ENCODE assay signal across 23 cellular contexts in the genomic region with DNA sequence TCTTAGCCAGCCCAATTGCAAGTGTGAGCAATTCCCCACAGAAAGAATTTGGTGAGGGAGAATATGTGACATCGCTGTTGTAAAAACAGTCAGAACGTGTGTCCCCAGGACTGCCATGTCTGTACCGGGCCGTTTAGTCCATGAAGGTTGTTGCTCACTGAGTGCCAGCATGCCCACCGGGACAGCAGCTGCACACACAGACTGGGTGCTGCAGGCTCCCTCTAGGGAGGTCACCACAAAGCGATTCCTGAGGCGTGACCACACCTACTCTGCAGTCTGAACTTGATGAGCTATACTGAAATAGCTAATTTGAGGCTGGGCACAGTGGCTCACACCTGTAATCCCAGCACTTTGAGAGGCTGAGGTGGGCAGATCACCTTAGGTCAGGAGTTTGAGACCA. TPM values are rescaled to one million over a fixed set of nuclear protein-coding genes. Genes with fewer than 3 reads are reported as not detected.
A peak's percentile ranks its signal among the peaks of the same experiment; 100 is the strongest.
DNase-seq lines count a peak whose midpoint lies in the region; ATAC-seq and TF ChIP-seq lines count a peak whose summit lies in the region.
"Had no signal": no experiment of that assay in that cellular context is flagged by ENCODE, and none has a peak within 500 bp of the region (broad histone marks: within the 10 kb centered on the region; RNA-seq: fewer than 3 reads in every experiment).

No MANE protein-coding gene starts in this region.

- peaks cover 10% of the 10 kb centered on the region for H3K4me1 Mint-ChIP-seq in stimulated activated memory B cell treated with anti-CD40 and anti-IgM and Interleukin-4, amounts not matched to agents 10 μg/mL and 1 μg/mL and 100 μg/mL, for 72 hours

- H3K27me3 Mint-ChIP-seq in stimulated activated memory B cell treated with anti-CD40 and anti-IgM and Interleukin-4, amounts not matched to agents 10 μg/mL and 1 μg/mL and 100 μg/mL, for 72 hours, result no peaks in the 10 kb centered on the region
- H3K27me3 Mint-ChIP-seq: activated CD4-positive, alpha-beta memory T cell treated with anti-CD3 and anti-CD28 coated beads for 36 hours; naive thymus-derived CD8-positive, alpha-beta T cell; T-helper 17 cell had no signal

- H3K27ac Mint-ChIP-seq in stimulated activated memory B cell treated with anti-CD40 and anti-IgM and Interleukin-4, amounts not matched to agents 10 μg/mL and 1 μg/mL and 100 μg/mL, for 72 hours, result no peak overlapping the region
- H3K27ac Mint-ChIP-seq: activated CD4-positive, alpha-beta memory T cell treated with anti-CD3 and anti-CD28 coated beads for 36 hours; naive thymus-derived CD8-positive, alpha-beta T cell; T-helper 17 cell had no signal

- H3K27me3 ChIP-seq in SJCRH30 (0 out of 2 replicates have a peak, but pooled peaks cover 4% of the 10 kb centered on the region), WERI-Rb-1 (ENCODE audit: insufficient read depth, low read depth, severe bottlenecking) (no peaks in the 10 kb centered on the region)
- H3K27me3 ChIP-seq: dorsolateral prefrontal cortex, foreskin keratinocyte had no signal

- H3K9me3 Mint-ChIP-seq in stimulated activated memory B cell treated with anti-CD40 and anti-IgM and Interleukin-4, amounts not matched to agents 10 μg/mL and 1 μg/mL and 100 μg/mL, for 72 hours, result no peaks in the 10 kb centered on the region

- no peaks in the 10 kb centered on the region for H3K36me3 Mint-ChIP-seq in stimulated activated memory B cell treated with anti-CD40 and anti-IgM and Interleukin-4, amounts not matched to agents 10 μg/mL and 1 μg/mL and 100 μg/mL, for 72 hours
- H3K36me3 Mint-ChIP-seq: naive thymus-derived CD8-positive, alpha-beta T cell had no signal

- H3K36me3 ChIP-seq in SJCRH30 (0 out of 2 replicates have a peak, but pooled peaks cover 1% of the 10 kb centered on the region), WERI-Rb-1 (no peaks in the 10 kb centered on the region)

- no peak overlapping the region for H3K4me3 Mint-ChIP-seq in stimulated activated memory B cell treated with anti-CD40 and anti-IgM and Interleukin-4, amounts not matched to agents 10 μg/mL and 1 μg/mL and 100 μg/mL, for 72 hours
- H3K4me3 Mint-ChIP-seq: activated CD4-positive, alpha-beta memory T cell treated with anti-CD3 and anti-CD28 coated beads for 36 hours; naive thymus-derived CD8-positive, alpha-beta T cell; T-helper 17 cell had no signal

- peaks cover 2% of the 10 kb centered on the region; the same call in 1 of the 2 replicates for H3K4me1 ChIP-seq in SJCRH30
- H3K4me1 ChIP-seq: foreskin keratinocyte, parathyroid adenoma had no signal

- no peak for TF ChIP-seq CTCF in WERI-Rb-1 (IDR thresholded peaks at IDR 0.05; ENCODE audit: low read depth, low read length)

- H3K27ac ChIP-seq in SJCRH30 (no peak overlapping the region), WERI-Rb-1 (no peak overlapping the region)
- H3K27ac ChIP-seq: C4-2B, dorsolateral prefrontal cortex, epithelial cell of prostate, foreskin keratinocyte, HL-60, parathyroid adenoma had no signal

- H3K9me3 ChIP-seq in SJCRH30 (replicated peaks) (peaks cover 3% of the 10 kb centered on the region; the same call in 1 of the 2 replicates), WERI-Rb-1 (ENCODE audit: severe bottlenecking) (no peaks in the 10 kb centered on the region)

- DNase-seq in NCI-H146 (lab: John Stamatoyannopoulos, UW) (peak; percentile 9), NCI-H146 treated with DMSO at 0.1 percent for 48 hours (lab: John Stamatoyannopoulos, UW; ENCODE audit: unreplicated experiment) (no peak), SJCRH30 (peak; percentile 43 to 45), NCI-H1048 (lab: John Stamatoyannopoulos, UW) (no peak), WERI-Rb-1 (no peak)
- no peak for DNase-seq in NK-92 treated with Interleukin-12 subunit alpha and Interleukin-12 subunit beta, amount 100 ng/mL, for 24 hours (lab: John Stamatoyannopoulos, UW)
- DNase-seq: activated CD4-positive, alpha-beta memory T cell treated with anti-CD3 and anti-CD28 coated beads for 36 hours; dorsolateral prefrontal cortex; foreskin keratinocyte; hypothalamus; kidney; naive thymus-derived CD8-positive, alpha-beta T cell; NCI-H187 treated with DMSO at 0.1 percent for 48 hours; NCI-H510A treated with DMSO at 0.1 percent for 48 hours; OCI-M1; SIG-M5; T-helper 17 cell had no signal

- H3K4me3 ChIP-seq in SJCRH30 (no peak overlapping the region), WERI-Rb-1 (ENCODE audit: low read depth, low read length) (no peak overlapping the region)
- H3K4me3 ChIP-seq: dorsolateral prefrontal cortex had no signal

- peak; percentile 51 for ATAC-seq in HG03060 (IDR thresholded peaks at IDR 0.05; ENCODE audit: low read depth, unreplicated experiment)
- peak; percentile 67 for ATAC-seq in stimulated activated memory B cell treated with anti-CD40 and anti-IgM and Interleukin-4, amounts not matched to agents 10 μg/mL and 1 μg/mL and 100 μg/mL, for 72 hours
- ATAC-seq: foreskin keratinocyte; naive thymus-derived CD8-positive, alpha-beta T cell; T-helper 17 cell had no signal

RNA-seq across cellular contexts. Expression of gene ADORA2B, which starts 44.1 kb away (rescaled TPM):
- 15.1 TPM in 2 replicates for total RNA-seq in SJCRH30 (2014; rRNA removed; shearing (Covaris generic))
- total RNA-seq: naive thymus-derived CD8-positive, alpha-beta T cell had no signal

Comparison
In these comparisons a context has a peak if more than half of its experiments do, and no peak if none do; other contexts are left out.
1. DNase-seq: peak in NCI-H146 (single experiment) and SJCRH30 (2 of 2); none in NCI-H146 treated with DMSO at 0.1 percent for 48 hours (single experiment), NCI-H1048 (single experiment), WERI-Rb-1 (single experiment) and NK-92 treated with Interleukin-12 subunit alpha and Interleukin-12 subunit beta, amount 100 ng/mL, for 24 hours (single experiment).